Comparison of ENCODE assay signal across 9 cellular contexts in the genomic region with DNA sequence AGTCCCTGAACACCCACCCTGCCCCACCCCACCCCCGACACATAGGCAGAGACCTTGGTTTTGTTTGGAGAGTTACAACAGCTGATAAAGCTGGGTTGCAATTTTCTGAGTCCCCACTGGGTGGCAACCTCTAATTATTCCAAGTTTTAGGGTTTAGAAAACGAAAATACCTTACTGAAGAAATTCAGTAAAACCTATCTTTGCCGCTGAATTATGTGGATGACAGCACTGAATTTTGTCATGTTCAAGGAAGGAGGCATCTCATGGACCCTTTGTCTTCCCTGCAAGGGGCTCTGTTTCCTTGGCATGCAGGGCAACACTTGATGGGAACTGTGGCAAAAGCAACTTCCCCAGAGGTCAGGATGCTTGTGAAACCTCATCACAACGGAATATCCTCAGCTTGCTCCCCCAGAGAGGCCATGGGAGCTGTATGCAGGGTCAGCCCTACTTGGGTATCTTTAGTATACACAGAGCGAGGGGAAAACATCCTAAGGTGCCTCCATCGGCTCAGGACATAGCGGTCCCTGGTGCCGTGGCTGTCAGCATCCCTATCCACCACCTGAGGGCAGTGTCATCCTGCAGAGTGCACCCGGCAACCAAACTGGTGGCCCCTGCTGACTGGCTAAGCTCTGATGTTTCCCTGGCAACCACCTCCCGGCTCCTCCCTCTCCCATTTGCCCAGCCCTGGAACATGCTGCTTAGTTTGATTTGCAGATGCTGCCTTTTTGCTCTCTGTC.
A peak's percentile ranks its signal among the peaks of the same experiment; 100 is the strongest.
DNase-seq lines count a peak whose midpoint lies in the region; ATAC-seq and TF ChIP-seq lines count a peak whose summit lies in the region.
"Had no signal": no experiment of that assay in that cellular context is flagged by ENCODE, and none has a peak within 500 bp of the region (broad histone marks: within the 10 kb centered on the region; RNA-seq: fewer than 3 reads in every experiment).

No MANE protein-coding gene starts in this region.

- H3K4me3 Mint-ChIP-seq in CD8-positive, alpha-beta T cell: no peak overlapping the region
- H3K4me3 Mint-ChIP-seq in nephron progenitor cell: no peak overlapping the region
- H3K4me3 Mint-ChIP-seq in stimulated activated naive CD8-positive, alpha-beta T cell treated with anti-CD3 and anti-CD28 coated beads, Interleukin-15, amount 100 ng/mL, for 72 hours: no peak overlapping the region
- H3K4me3 Mint-ChIP-seq: activated naive CD8-positive, alpha-beta T cell had no signal

- peak overlapping the region; percentile 28; the same call in 1 of the 2 replicates for H2BK120ac ChIP-seq in IMR-90 (ENCODE audit: low read depth, low read length)

- no peak overlapping the region for H4K5ac ChIP-seq in IMR-90 (ENCODE audit: low read depth, low read length)

- H3K4me1 ChIP-seq in CD8-positive, alpha-beta T cell (ENCODE audit: insufficient read depth, low read length): no peaks in the 10 kb centered on the region
- H3K4me1 ChIP-seq in IMR-90 (ENCODE audit: control insufficient read depth, insufficient read depth, low read length): peaks cover 2% of the 10 kb centered on the region; the same call in 1 of the 2 replicates
- no peaks in the 10 kb centered on the region for H3K4me1 ChIP-seq in Peyer's patch

- no TSS peak for BruUV-seq in IMR-90 (replicated peaks; lab: Mats Ljungman, UMichigan)

- no peak overlapping the region for H3K18ac ChIP-seq in IMR-90 (ENCODE audit: low read depth, low read length)

- H2AK9ac ChIP-seq in IMR-90 (replicated peaks; ENCODE audit: low read depth, low read length, poor library complexity): peak overlapping the region; percentile 86

- peak; percentile 99 for ATAC-seq in CD8-positive, alpha-beta T cell
- peak; percentile 75 for ATAC-seq in GM19467 (IDR thresholded peaks at IDR 0.05; ENCODE audit: unreplicated experiment)
- peak; percentile 100 for ATAC-seq in IMR-90 (ENCODE audit: low read depth)
- ATAC-seq in stimulated activated naive CD8-positive, alpha-beta T cell treated with anti-CD3 and anti-CD28 coated beads, Interleukin-15, amount 100 ng/mL, for 72 hours: peak; percentile 98

- peak overlapping the region; percentile 84 for H2AFZ ChIP-seq in IMR-90 (replicated peaks; ENCODE audit: low read length, poor library complexity)

- POLR2A ChIA-PET in CD8-positive, alpha-beta T cell (lab: Charles Lee): no interaction called here
- POLR2A ChIA-PET in IMR-90 (lab: Charles Lee; ENCODE audit: unreplicated experiment): no interaction called here

- no peak overlapping the region for H3K4me2 ChIP-seq in IMR-90 (ENCODE audit: low read depth, low read length)

- peak overlapping the region; percentile 24; the same call in 1 of the 2 replicates for H3K4ac ChIP-seq in IMR-90 (ENCODE audit: low read depth, low read length)

- intact Hi-C loops in CD8-positive, alpha-beta T cell (cut with DNase I, micrococcal nuclease): loop anchor here in 1 of 2 experiments (1.0 to 5.0 kb wide), 3 partner anchors 149 to 963 kb away; no protein-coding TSS in a partner anchor
- intact Hi-C loops in IMR-90 (cut with micrococcal nuclease): loop anchor here (1.0 to 10.0 kb wide), 8 partner anchors 193 to 963 kb away; a partner anchor contains a TSS

- H3K4me3 ChIP-seq in CD8-positive, alpha-beta T cell (ENCODE audit: low read depth, low read length): no peak overlapping the region
- H3K4me3 ChIP-seq in IMR-90 (ENCODE audit: insufficient read depth, low read depth, low read length) (no peak overlapping the region), Peyer's patch (no peak overlapping the region), fibroblast of mammary gland (ENCODE audit: control insufficient read depth, low read depth, low read length) (no peak overlapping the region)

- no peak overlapping the region for H2BK5ac ChIP-seq in IMR-90 (ENCODE audit: low read depth, low read length, poor library complexity, severe bottlenecking)

- no peaks in the 10 kb centered on the region for H3K9me1 ChIP-seq in IMR-90 (ENCODE audit: insufficient read depth, low read length)

- H3K27me3 Mint-ChIP-seq in CD8-positive, alpha-beta T cell (ENCODE audit: low read depth): no peaks in the 10 kb centered on the region
- peaks cover 24% of the 10 kb centered on the region for H3K27me3 Mint-ChIP-seq in nephron progenitor cell (ENCODE audit: low read depth, poor library complexity)
- peaks cover 8% of the 10 kb centered on the region for H3K27me3 Mint-ChIP-seq in stimulated activated naive CD8-positive, alpha-beta T cell treated with anti-CD3 and anti-CD28 coated beads, Interleukin-15, amount 100 ng/mL, for 72 hours
- H3K27me3 Mint-ChIP-seq: activated naive CD8-positive, alpha-beta T cell had no signal

- H3K27me3 ChIP-seq in CD8-positive, alpha-beta T cell (ENCODE audit: insufficient read depth, low read length): no peaks in the 10 kb centered on the region
- no peaks in the 10 kb centered on the region for H3K27me3 ChIP-seq in IMR-90 (ENCODE audit: control insufficient read depth, insufficient read depth, low read length)
- no peaks in the 10 kb centered on the region for H3K27me3 ChIP-seq in Peyer's patch

- H2AK5ac ChIP-seq in IMR-90 (ENCODE audit: low read depth, low read length): 0 out of 2 replicates have a peak overlapping the region, but pooled peaks have one; percentile 57

- H3K27ac Mint-ChIP-seq in CD8-positive, alpha-beta T cell: no peak overlapping the region
- no peak overlapping the region for H3K27ac Mint-ChIP-seq in nephron progenitor cell
- H3K27ac Mint-ChIP-seq in stimulated activated naive CD8-positive, alpha-beta T cell treated with anti-CD3 and anti-CD28 coated beads, Interleukin-15, amount 100 ng/mL, for 72 hours: no peak overlapping the region
- H3K27ac Mint-ChIP-seq: activated naive CD8-positive, alpha-beta T cell had no signal

- DNase-seq in CD8-positive, alpha-beta T cell: peak; percentile 66 to 89 (median 81)
- peak; percentile 94 for DNase-seq in IMR-90
- peak; percentile 81 to 94 (median 81) for DNase-seq in Peyer's patch
- peak; percentile 81 to 86 for DNase-seq in activated T-cell treated with anti-CD3 and anti-CD28 coated beads, Interleukin-2, amount 50 U/mL, for 48 hours
- peak; percentile 94 for DNase-seq in fibroblast of mammary gland (ENCODE audit: low read depth)
- peak; percentile 88 for DNase-seq in nephron progenitor cell
- DNase-seq in stimulated activated naive CD8-positive, alpha-beta T cell treated with anti-CD3 and anti-CD28 coated beads, Interleukin-15, amount 100 ng/mL, for 72 hours: peak; percentile 75 to 83

- in situ Hi-C loops in IMR-90 (cut with MboI; ENCODE audit: low sequenced_read_pairs): loop anchor here (5.0 kb wide), 1 partner anchor 288 kb away; no protein-coding TSS in a partner anchor

- dilution Hi-C loops in IMR-90 (cut with HindIII; ENCODE audit: low sequenced_read_pairs, unreplicated experiment): no loop called here

- H3K36me3 Mint-ChIP-seq in CD8-positive, alpha-beta T cell: no peaks in the 10 kb centered on the region
- no peaks in the 10 kb centered on the region for H3K36me3 Mint-ChIP-seq in nephron progenitor cell (ENCODE audit: low read depth)
- H3K36me3 Mint-ChIP-seq: activated naive CD8-positive, alpha-beta T cell had no signal

- no peak overlapping the region for H3K27ac ChIP-seq in CD8-positive, alpha-beta T cell (ENCODE audit: low read depth, low read length)
- H3K27ac ChIP-seq in IMR-90 (ENCODE audit: insufficient read depth, low read length): no peak overlapping the region
- H3K27ac ChIP-seq in Peyer's patch: no peak overlapping the region

- peak; percentile 60 for TF ChIP-seq CTCF in CD8-positive, alpha-beta T cell (IDR thresholded peaks at IDR 0.05)
- TF ChIP-seq CTCF in IMR-90 (conservative IDR thresholded peaks at IDR 0.05; ENCODE audit: low read depth, low read length) (peak; percentile 99), Peyer's patch (IDR thresholded peaks at IDR 0.05) (peak; percentile 60 to 86 (median 80)), fibroblast of mammary gland (conservative IDR thresholded peaks at IDR 0.05; ENCODE audit: control insufficient read depth, insufficient read depth, low read depth, low read length) (peak; percentile 96), nephron progenitor cell (IDR thresholded peaks at IDR 0.05) (peak; percentile 86)

- H3K9me3 ChIP-seq in CD8-positive, alpha-beta T cell (ENCODE audit: low read length): no peaks in the 10 kb centered on the region
- H3K9me3 ChIP-seq in IMR-90 (ENCODE audit: control insufficient read depth, insufficient read depth, low read length) (peaks cover 13% of the 10 kb centered on the region), Peyer's patch (peaks cover 0 to 8% (median 4%) of the 10 kb centered on the region in 4 donors)

- 0% methylated on average over 2 of the region's 10 CpGs; no CpG with 5 or more reads in 1 of the 2 experiments for WGBS in IMR-90 (ENCODE audit: extremely low coverage in 2 of 2, insufficient read length in 1 of 2), 2 experiments

- H4K91ac ChIP-seq in IMR-90 (ENCODE audit: insufficient read depth, low read depth, low read length): peak overlapping the region; percentile 37; the same call in 1 of the 2 replicates

- H2BK20ac ChIP-seq in IMR-90 (ENCODE audit: low read depth, low read length): no peak overlapping the region

- no peak overlapping the region for H4K8ac ChIP-seq in IMR-90 (ENCODE audit: low read depth in 2 of 2, low read length in 2 of 2)

- H3K9ac ChIP-seq in IMR-90 (ENCODE audit: low read depth, low read length): no peak overlapping the region

- H3K14ac ChIP-seq in IMR-90 (replicated peaks; ENCODE audit: low read depth, low read length): no peak overlapping the region

- TF ChIP-seq POLR2A in IMR-90 (IDR thresholded peaks at IDR 0.05; ENCODE audit: low read depth, low read length) (peak; percentile 61), Peyer's patch (IDR thresholded peaks at IDR 0.05) (no peak)

- H3K23ac ChIP-seq in IMR-90 (ENCODE audit: low read depth, low read length): no peak overlapping the region

- H3K9me3 Mint-ChIP-seq in CD8-positive, alpha-beta T cell: peaks cover 1% of the 10 kb centered on the region
- H3K9me3 Mint-ChIP-seq in nephron progenitor cell: peaks cover 21% of the 10 kb centered on the region
- peaks cover 11 to 19% of the 10 kb centered on the region in 2 donors for H3K9me3 Mint-ChIP-seq in stimulated activated naive CD8-positive, alpha-beta T cell treated with anti-CD3 and anti-CD28 coated beads, Interleukin-15, amount 100 ng/mL, for 72 hours

- CTCF ChIA-PET in CD8-positive, alpha-beta T cell (lab: Charles Lee): interaction anchor here (0.6 to 5.4 kb wide), 32 partner anchors 10 to 962 kb away, joined by 3 to 43 read pairs (median 4); no protein-coding TSS in a partner anchor
- CTCF ChIA-PET in IMR-90 (lab: Yijun Ruan, JAX): interaction anchor here (0.6 to 1.5 kb wide), 14 partner anchors 81 to 423 kb away, joined by 3 to 7 read pairs (median 3); a partner anchor contains a TSS

- no peaks in the 10 kb centered on the region for H3K36me3 ChIP-seq in CD8-positive, alpha-beta T cell (ENCODE audit: insufficient read depth, low read length)
- H3K36me3 ChIP-seq in IMR-90 (ENCODE audit: control insufficient read depth, insufficient read depth, low read length) (no peaks in the 10 kb centered on the region), Peyer's patch (no peaks in the 10 kb centered on the region)

- no peaks in the 10 kb centered on the region for H4K20me1 ChIP-seq in IMR-90 (ENCODE audit: insufficient read depth, low read length)

- H2BK15ac ChIP-seq in IMR-90 (ENCODE audit: low read depth, low read length): no peak overlapping the region

- peaks cover 3% of the 10 kb centered on the region for H3K4me1 Mint-ChIP-seq in CD8-positive, alpha-beta T cell (ENCODE audit: low read depth)
- peaks cover 13% of the 10 kb centered on the region for H3K4me1 Mint-ChIP-seq in nephron progenitor cell
- H3K4me1 Mint-ChIP-seq in stimulated activated naive CD8-positive, alpha-beta T cell treated with anti-CD3 and anti-CD28 coated beads, Interleukin-15, amount 100 ng/mL, for 72 hours: no peaks in the 10 kb centered on the region

- H3K79me1 ChIP-seq in IMR-90 (ENCODE audit: low read depth in 1 of 2, low read length in 2 of 2): peaks cover 0 to 6% of the 10 kb centered on the region in 2 experiments; a peak in 1 of 4 replicates

- no peak overlapping the region for H3K56ac ChIP-seq in IMR-90 (ENCODE audit: extremely low read depth, insufficient read depth, low read length)

- TF ChIP-seq RAD21 in IMR-90 (IDR thresholded peaks at IDR 0.05; ENCODE audit: low read length): peak; percentile 100
